1 cellular context compared by ENCODE assay signal in the genomic region with DNA sequence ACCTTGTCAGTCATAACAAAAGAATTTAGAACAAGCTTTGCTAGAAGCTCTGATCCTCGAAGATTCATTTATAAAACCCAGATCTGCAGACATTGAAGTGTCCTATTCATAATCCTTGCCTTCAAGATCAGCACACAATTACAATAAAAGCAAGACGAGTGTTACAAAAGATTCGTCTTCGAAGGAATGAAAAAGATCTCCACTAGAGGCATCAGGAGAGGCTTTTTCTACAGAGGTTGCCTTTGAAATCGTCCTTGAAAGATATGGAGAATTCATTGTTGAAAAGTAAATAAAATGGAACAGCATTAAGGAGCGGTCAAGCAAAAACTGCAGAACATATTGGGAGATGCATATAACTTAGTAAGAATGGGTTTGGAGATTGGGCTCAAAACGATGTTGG.
TF ChIP-seq lines count a peak whose summit lies in the region.

No MANE protein-coding gene starts in this region.

TF ChIP-seq in GM23338, 12 proteins besides CTCF, POLR2A, EP300 and RAD21 (continued from another document):
- TF ChIP-seq ZNF331 (CRISPR knock-in tag; IDR thresholded peaks at IDR 0.05; ENCODE audit: low read depth), result no peak
- TF ChIP-seq ZNF114 (CRISPR knock-in tag; IDR thresholded peaks at IDR 0.05), result no peak
- no peak for TF ChIP-seq JUNB (IDR thresholded peaks at IDR 0.05; ENCODE audit: unreplicated experiment)
- no peak for TF ChIP-seq EZH2phosphoT487 (IDR thresholded peaks at IDR 0.05; ENCODE audit: unreplicated experiment)
- TF ChIP-seq, protein P1, sequence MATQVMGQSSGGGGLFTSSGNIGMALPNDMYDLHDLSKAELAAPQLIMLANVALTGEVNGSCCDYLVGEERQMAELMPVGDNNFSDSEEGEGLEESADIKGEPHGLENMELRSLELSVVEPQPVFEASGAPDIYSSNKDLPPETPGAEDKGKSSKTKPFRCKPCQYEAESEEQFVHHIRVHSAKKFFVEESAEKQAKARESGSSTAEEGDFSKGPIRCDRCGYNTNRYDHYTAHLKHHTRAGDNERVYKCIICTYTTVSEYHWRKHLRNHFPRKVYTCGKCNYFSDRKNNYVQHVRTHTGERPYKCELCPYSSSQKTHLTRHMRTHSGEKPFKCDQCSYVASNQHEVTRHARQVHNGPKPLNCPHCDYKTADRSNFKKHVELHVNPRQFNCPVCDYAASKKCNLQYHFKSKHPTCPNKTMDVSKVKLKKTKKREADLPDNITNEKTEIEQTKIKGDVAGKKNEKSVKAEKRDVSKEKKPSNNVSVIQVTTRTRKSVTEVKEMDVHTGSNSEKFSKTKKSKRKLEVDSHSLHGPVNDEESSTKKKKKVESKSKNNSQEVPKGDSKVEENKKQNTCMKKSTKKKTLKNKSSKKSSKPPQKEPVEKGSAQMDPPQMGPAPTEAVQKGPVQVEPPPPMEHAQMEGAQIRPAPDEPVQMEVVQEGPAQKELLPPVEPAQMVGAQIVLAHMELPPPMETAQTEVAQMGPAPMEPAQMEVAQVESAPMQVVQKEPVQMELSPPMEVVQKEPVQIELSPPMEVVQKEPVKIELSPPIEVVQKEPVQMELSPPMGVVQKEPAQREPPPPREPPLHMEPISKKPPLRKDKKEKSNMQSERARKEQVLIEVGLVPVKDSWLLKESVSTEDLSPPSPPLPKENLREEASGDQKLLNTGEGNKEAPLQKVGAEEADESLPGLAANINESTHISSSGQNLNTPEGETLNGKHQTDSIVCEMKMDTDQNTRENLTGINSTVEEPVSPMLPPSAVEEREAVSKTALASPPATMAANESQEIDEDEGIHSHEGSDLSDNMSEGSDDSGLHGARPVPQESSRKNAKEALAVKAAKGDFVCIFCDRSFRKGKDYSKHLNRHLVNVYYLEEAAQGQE (IDR thresholded peaks at IDR 0.05; ENCODE audit: unreplicated experiment), result no peak
- no peak for TF ChIP-seq POLR2AphosphoS5 (IDR thresholded peaks at IDR 0.05; ENCODE audit: low read depth)
- no peak for TF ChIP-seq NANOG (IDR thresholded peaks at IDR 0.05; ENCODE audit: borderline replicate concordance)
TF ChIP-seq in GM23338: peak in this region for 0.
